Comparison of ENCODE assay signal across 10 cellular contexts in the genomic region with DNA sequence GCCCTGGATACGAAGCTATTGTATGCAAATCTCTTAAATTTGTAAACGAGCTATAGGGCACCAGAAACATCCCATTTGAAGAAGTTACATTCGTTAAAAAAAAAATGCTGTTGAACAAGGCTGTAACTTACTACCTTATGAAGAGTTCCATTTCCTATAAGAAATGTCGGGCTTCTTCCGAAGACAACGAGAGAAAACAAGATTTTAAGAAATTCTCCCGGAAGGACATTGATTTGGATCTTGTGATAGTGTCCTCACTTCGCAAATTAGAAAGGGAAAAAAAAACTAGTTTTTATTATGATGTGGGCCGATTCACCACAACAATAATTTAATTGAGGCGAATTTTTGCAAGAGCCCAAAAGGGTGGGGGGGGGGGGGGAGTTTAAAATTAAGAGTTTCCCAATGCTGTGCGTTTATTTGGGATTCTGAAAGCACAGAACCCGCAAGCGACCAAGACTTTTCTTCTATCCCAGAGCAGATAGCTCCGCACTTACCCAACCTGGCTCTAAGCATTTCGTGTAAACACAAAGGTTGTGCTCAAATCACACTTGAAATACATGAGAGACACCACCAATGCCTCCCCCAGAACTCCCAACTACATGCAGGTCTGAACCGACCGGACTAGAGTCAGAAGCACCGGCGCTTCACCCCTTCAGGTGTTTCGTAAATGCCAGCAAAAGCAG. TPM values are rescaled to one million over a fixed set of nuclear protein-coding genes. Genes with fewer than 3 reads are reported as not detected.
DNase-seq lines count a peak whose midpoint lies in the region; TF ChIP-seq lines count a peak whose summit lies in the region.
"Had no signal": no experiment of that assay in that cellular context is flagged by ENCODE, and none has a peak within 500 bp of the region (broad histone marks: within the 10 kb centered on the region; RNA-seq: fewer than 3 reads in every experiment).

No MANE protein-coding gene starts in this region.

- TF ChIP-seq CTCF in brain (conservative IDR thresholded peaks at IDR 0.05) (no peak), WERI-Rb-1 (IDR thresholded peaks at IDR 0.05; ENCODE audit: low read depth, low read length) (no peak)

- H3K36me3 Mint-ChIP-seq in T-helper 2 cell treated with Interferon-gamma antibody and Interleukin-4, amounts not matched to agents 5 μg/mL and 100 μg/mL, for 36 hours (ENCODE audit: low read depth) = no peaks in the 10 kb centered on the region
- H3K36me3 Mint-ChIP-seq in brain = peaks cover 17% of the 10 kb centered on the region

- H3K4me3 ChIP-seq in WERI-Rb-1 (ENCODE audit: low read depth, low read length) = no peak overlapping the region

- H3K27me3 Mint-ChIP-seq in T-helper 2 cell treated with Interferon-gamma antibody and Interleukin-4, amounts not matched to agents 5 μg/mL and 100 μg/mL, for 36 hours (ENCODE audit: low read depth) = peaks cover 81% of the 10 kb centered on the region
- peaks cover 59% of the 10 kb centered on the region for H3K27me3 Mint-ChIP-seq in brain

- no peaks in the 10 kb centered on the region for H3K36me3 ChIP-seq in WERI-Rb-1

- H3K9me3 Mint-ChIP-seq in T-helper 2 cell treated with Interferon-gamma antibody and Interleukin-4, amounts not matched to agents 5 μg/mL and 100 μg/mL, for 36 hours = no peaks in the 10 kb centered on the region
- H3K9me3 Mint-ChIP-seq in brain = peaks cover 0 to 22% (median 17%) of the 10 kb centered on the region in 5 experiments

- peaks cover 94% of the 10 kb centered on the region for H3K27me3 ChIP-seq in WERI-Rb-1 (ENCODE audit: insufficient read depth, low read depth, severe bottlenecking)

- no peak for DNase-seq in T-helper 2 cell treated with Interferon-gamma antibody and Interleukin-4, amounts not matched to agents 5 μg/mL and 100 μg/mL, for 36 hours (ENCODE audit: low spot score)
- no peak for DNase-seq in T-helper 2 cell
- DNase-seq in medulla oblongata (ENCODE audit: extremely low spot score) = peak; percentile 41
- no peak for DNase-seq in iPS-NIHi7 (ENCODE audit: extremely low spot score)
- DNase-seq in Kasumi-1 (lab: John Stamatoyannopoulos, UW) = no peak
- no peak for DNase-seq in WERI-Rb-1

- peak overlapping the region; percentile 12 for H3K27ac Mint-ChIP-seq in T-helper 2 cell treated with Interferon-gamma antibody and Interleukin-4, amounts not matched to agents 5 μg/mL and 100 μg/mL, for 36 hours
- peak overlapping the region; percentile 89 to 98 (median 97) for H3K27ac Mint-ChIP-seq in brain

- H3K4me1 Mint-ChIP-seq in T-helper 2 cell treated with Interferon-gamma antibody and Interleukin-4, amounts not matched to agents 5 μg/mL and 100 μg/mL, for 36 hours (ENCODE audit: low read depth) = no peaks in the 10 kb centered on the region
- H3K4me1 Mint-ChIP-seq in brain = peaks cover 57% of the 10 kb centered on the region

- H3K27ac ChIP-seq in temporal lobe (ENCODE audit: low read depth, low read length) = peak overlapping the region; percentile 78
- H3K27ac ChIP-seq in WERI-Rb-1 = no peak overlapping the region

- no peak overlapping the region for H3K4me3 Mint-ChIP-seq in T-helper 2 cell treated with Interferon-gamma antibody and Interleukin-4, amounts not matched to agents 5 μg/mL and 100 μg/mL, for 36 hours
- H3K4me3 Mint-ChIP-seq in brain = peak overlapping the region; percentile 91 to 96 (median 94)

- H3K9me3 ChIP-seq in WERI-Rb-1 (ENCODE audit: severe bottlenecking) = peaks cover 8% of the 10 kb centered on the region

RNA-seq across cellular contexts. Expression of a gene that starts 1.4 kb away (rescaled TPM):
- polyA plus RNA-seq in brain (ENCODE audit: insufficient read depth, low read depth, low replicate concordance) = 35.4 TPM
- 20.7 TPM for total RNA-seq in temporal lobe
- total RNA-seq: activated CD8-positive, alpha-beta T cell treated with anti-CD3 and anti-CD28 coated beads, Interleukin-2, amount 10 ng/mL, durations not matched to agents 7 days and 5 days; OCI-LY7 had no signal
